Comparison of ENCODE assay signal across 13 cellular contexts in genomic region chr6:107673076-107673494, GRCh38.
"Had no signal": no experiment of that assay in that cellular context is flagged by ENCODE, and none has a peak within 500 bp of the region (broad histone marks: within the 10 kb centered on the region; RNA-seq: fewer than 3 reads in every experiment).

No MANE protein-coding gene starts in this region.

- H3K27ac ChIP-seq: cardiac muscle cell, neutrophil, tibial artery, VCaP had no signal

- H3K4me2 ChIP-seq: smooth muscle cell had no signal

- H3K4me3 ChIP-seq: cardiac muscle cell, mucosa of descending colon, smooth muscle cell, tibial artery had no signal

- H3K27me3 ChIP-seq: cardiac muscle cell, tibial artery had no signal

- H3K36me3 ChIP-seq: cardiac muscle cell, neutrophil, tibial artery had no signal

- ATAC-seq: activated CD8-positive, alpha-beta T cell treated with anti-CD3 and anti-CD28 coated beads for 36 hours; mucosa of descending colon; naive thymus-derived CD8-positive, alpha-beta T cell had no signal

- H3K9me3 ChIP-seq: mucosa of descending colon, neutrophil, tibial artery had no signal

- DNase-seq: activated CD4-positive, alpha-beta T cell treated with anti-CD3 and anti-CD28 coated beads for 4 hours; activated CD8-positive, alpha-beta memory T cell treated with anti-CD3 and anti-CD28 coated beads, Interleukin-2, amount 50 U/mL, for 48 hours; activated CD8-positive, alpha-beta T cell treated with anti-CD3 and anti-CD28 coated beads for 36 hours; activated naive CD8-positive, alpha-beta T cell treated with anti-CD3 and anti-CD28 coated beads, Interleukin-2, amount 10 ng/mL, durations not matched to agents 7 days and 5 days; mammary epithelial cell; mucosa of descending colon; naive thymus-derived CD8-positive, alpha-beta T cell; T-helper 9 cell; tibial artery had no signal
